ENCODE assay signal across 1 cellular context in genomic region chr2:216606551-216607527, GRCh38.
TF ChIP-seq lines count a peak whose summit lies in the region.

No MANE protein-coding gene starts in this region.

TF ChIP-seq in GM12878, 131 proteins besides CTCF, POLR2A, EP300 and RAD21 (continued from another document):
- peak; percentile 38 for TF ChIP-seq PKNOX1 (IDR thresholded peaks at IDR 0.05)
- 0 out of 2 replicates have a peak, but pooled peaks have one; percentile 11 for TF ChIP-seq SPI1 (IDR thresholded peaks at IDR 0.05; ENCODE audit: borderline replicate concordance, insufficient read depth, low read depth, low read length)
- TF ChIP-seq IRF4 (IDR thresholded peaks at IDR 0.05; ENCODE audit: low read depth, low read length): no peak
- TF ChIP-seq SREBF2 (IDR thresholded peaks at IDR 0.05; ENCODE audit: low read length): no peak
- TF ChIP-seq POU2F2 (IDR thresholded peaks at IDR 0.05; ENCODE audit: borderline replicate concordance, low read depth, low read length): no peak
- TF ChIP-seq ATF2 (IDR thresholded peaks at IDR 0.05; ENCODE audit: low read length): no peak
- no peak for TF ChIP-seq FOS (IDR thresholded peaks at IDR 0.05; ENCODE audit: borderline replicate concordance, extremely low read depth, insufficient read length)
- 0 out of 4 replicates have a peak, but pooled peaks of 1 of the 2 experiments have one; percentile 1 for TF ChIP-seq SRF (IDR thresholded peaks at IDR 0.05; ENCODE audit: low read depth in 2 of 2, low read length in 2 of 2)
- peak; percentile 53; the same call in 1 of the 2 replicates for TF ChIP-seq CHD2 (IDR thresholded peaks at IDR 0.05; ENCODE audit: borderline replicate concordance, low read depth, low read length)
- 0 out of 2 replicates have a peak, but pooled peaks have one; percentile 30 for TF ChIP-seq PAX5 (IDR thresholded peaks at IDR 0.05; ENCODE audit: borderline replicate concordance, low read depth, low read length)
- no peak for TF ChIP-seq USF2 (IDR thresholded peaks at IDR 0.05; ENCODE audit: borderline replicate concordance, low read depth, low read length)
- no peak for TF ChIP-seq SP1 (IDR thresholded peaks at IDR 0.05; ENCODE audit: low read depth, low read length)
- TF ChIP-seq RELB (IDR thresholded peaks at IDR 0.05; ENCODE audit: low read depth): peak; percentile 63; the same call in 1 of the 2 replicates
- no peak for TF ChIP-seq EED (IDR thresholded peaks at IDR 0.05; ENCODE audit: low read depth)
- TF ChIP-seq STAT1 (conservative IDR thresholded peaks at IDR 0.05): no peak
- peak; percentile 72 for TF ChIP-seq ZNF687 (IDR thresholded peaks at IDR 0.05)
- no peak for TF ChIP-seq BCL3 (IDR thresholded peaks at IDR 0.05; ENCODE audit: borderline replicate concordance, insufficient read depth, low read depth, low read length, poor library complexity, severe bottlenecking)
TF ChIP-seq in GM12878: peak in this region for 25.
